In the genomic region with DNA sequence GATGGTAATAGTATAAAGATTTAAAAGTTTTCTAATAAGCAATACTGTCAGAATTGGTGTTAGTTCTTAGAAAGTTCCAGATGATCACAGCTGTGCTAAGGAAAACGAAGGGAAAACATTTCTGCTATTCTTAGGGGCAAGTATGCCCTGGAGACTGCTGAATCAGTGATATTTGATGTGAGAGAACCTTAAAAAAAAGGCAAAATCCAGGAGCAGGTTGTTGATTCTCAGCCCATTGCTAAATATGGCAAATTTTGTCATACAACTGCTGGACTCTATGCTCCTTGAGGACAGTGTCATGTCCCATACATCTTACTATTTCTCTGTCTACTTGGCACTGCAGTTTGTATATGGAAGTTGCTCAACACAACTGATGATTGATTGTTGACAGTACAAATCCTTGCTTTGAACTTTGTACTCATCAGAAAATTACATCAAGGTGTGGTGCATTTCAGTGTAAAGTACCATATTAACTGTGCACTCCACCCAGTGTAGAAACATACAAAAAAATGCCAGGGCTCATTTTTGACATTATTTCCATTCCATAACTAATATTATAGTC, we compare ENCODE assay signal across 16 cellular contexts. TPM values are rescaled to one million over a fixed set of nuclear protein-coding genes. Genes with fewer than 3 reads are reported as not detected.
DNase-seq lines count a peak whose midpoint lies in the region; ATAC-seq, FAIRE-seq and TF ChIP-seq lines count a peak whose summit lies in the region.
"Had no signal": no experiment of that assay in that cellular context is flagged by ENCODE, and none has a peak within 500 bp of the region (broad histone marks: within the 10 kb centered on the region; RNA-seq: fewer than 3 reads in every experiment).

No MANE protein-coding gene starts in this region.

- no peaks in the 10 kb centered on the region for H3K4me1 Mint-ChIP-seq in GM23338
- H3K4me1 Mint-ChIP-seq: CD4-positive, CD25-positive, alpha-beta regulatory T cell had no signal

- TF ChIP-seq RAD21 in A549 (conservative IDR thresholded peaks at IDR 0.05 in 1 of 2, IDR thresholded peaks at IDR 0.05 in 1 of 2) = no peak

- H3K4me3 Mint-ChIP-seq in GM23338 = no peak overlapping the region
- H3K4me3 Mint-ChIP-seq: CD4-positive, CD25-positive, alpha-beta regulatory T cell had no signal

- H3K4me2 ChIP-seq in A549 = no peak overlapping the region
- H3K4me2 ChIP-seq in keratinocyte (ENCODE audit: control insufficient read depth, extremely low read depth, insufficient read depth, low read depth, low read length) = no peak overlapping the region
- H3K4me2 ChIP-seq in GM23338 = no peak overlapping the region
- H3K4me2 ChIP-seq: BLaER1 had no signal

- no peak overlapping the region for H3K9ac ChIP-seq in keratinocyte (ENCODE audit: control insufficient read depth, extremely low read depth, insufficient read depth, low read length)
- H3K9ac ChIP-seq: BLaER1 had no signal

- DNase-seq in A549 (ENCODE audit: low read depth in 1 of 2, low spot score in 1 of 2) (peak in 1 of 2 experiments; percentile 58), bronchial epithelial cell (ENCODE audit: low read depth) (peak; percentile 56), keratinocyte (ENCODE audit: low read depth, low spot score) (no peak), right lobe of liver (no peak), activated T-cell treated with anti-CD3 and anti-CD28 coated beads for 4 hours (no peak), GM23338 (ENCODE audit: low spot score) (no peak), NCI-H82 (lab: John Stamatoyannopoulos, UW) (no peak), NCI-H2081 (lab: John Stamatoyannopoulos, UW) (no peak)
- DNase-seq: AML-193; CD4-positive, CD25-positive, alpha-beta regulatory T cell had no signal

- H3K27me3 Mint-ChIP-seq in GM23338 (ENCODE audit: insufficient read depth, low read depth, poor library complexity) = no peaks in the 10 kb centered on the region

- no peaks in the 10 kb centered on the region for H3K79me2 ChIP-seq in keratinocyte (ENCODE audit: control insufficient read depth, insufficient read depth, low read length)
- no peaks in the 10 kb centered on the region for H3K79me2 ChIP-seq in GM23338 (replicated peaks; ENCODE audit: insufficient read depth)

- TF ChIP-seq CTCF in A549 (IDR thresholded peaks at IDR 0.05) (no peak), bronchial epithelial cell (IDR thresholded peaks at IDR 0.05; ENCODE audit: insufficient read depth, low read length, severe bottlenecking) (no peak), keratinocyte (optimal IDR thresholded peaks at IDR 0.05 in 1 of 3, IDR thresholded peaks at IDR 0.05 in 1 of 3, conservative IDR thresholded peaks at IDR 0.05 in 1 of 3; ENCODE audit: extremely low read depth in 1 of 3, insufficient read depth in 2 of 3, low read length in 3 of 3) (no peak), right lobe of liver (IDR thresholded peaks at IDR 0.05) (no peak), GM23338 (conservative IDR thresholded peaks at IDR 0.05; ENCODE audit: low read depth in 2 of 2) (no peak)

- intact Hi-C loops in right lobe of liver (cut with DNase I) = no loop called here

- ATAC-seq in A549 = no peak; a peak in 1 of 6 replicates
- ATAC-seq in right lobe of liver = peak in 3 of 4 donors; percentile 13 to 65 (median 61)
- ATAC-seq in GM23338 = no peak

- H2AFZ ChIP-seq in keratinocyte (ENCODE audit: control insufficient read depth, low read length) = no peak overlapping the region
- no peak overlapping the region for H2AFZ ChIP-seq in GM23338

- H3K9me3 Mint-ChIP-seq in GM23338 = peaks cover 23% of the 10 kb centered on the region; the same call in 2 of the 3 replicates

- H3K4me3 ChIP-seq in A549 (no peak overlapping the region), bronchial epithelial cell (ENCODE audit: low read depth, low read length) (no peak overlapping the region), keratinocyte (ENCODE audit: control insufficient read depth in 2 of 3, extremely low read depth in 1 of 3, insufficient read depth in 2 of 3, low read depth in 1 of 3, low read length in 3 of 3) (no peak overlapping the region), right lobe of liver (no peak overlapping the region), GM23338 (no peak overlapping the region)
- H3K4me3 ChIP-seq: BLaER1 had no signal

- WGBS in A549 (ENCODE audit: missing lambda C conversion rate) = 17% methylated on average over 1 of the region's 1 CpG
- 0% methylated on average over 1 of the region's 1 CpG for WGBS in right lobe of liver (ENCODE audit: insufficient coverage, low coverage, low lambda C conversion rate, missing lambda C conversion rate)

- TF ChIP-seq EP300 in A549 (IDR thresholded peaks at IDR 0.05) = no peak

- peaks cover 6% of the 10 kb centered on the region; the same call in 1 of the 2 replicates for H3K9me2 ChIP-seq in GM23338 (ENCODE audit: insufficient read depth)

- H3K4me1 ChIP-seq in A549 (peaks cover 6% of the 10 kb centered on the region; the same call in 1 of the 3 replicates), keratinocyte (ENCODE audit: control insufficient read depth, extremely low read depth, insufficient read depth, low read length) (peaks cover 2% of the 10 kb centered on the region), right lobe of liver (no peaks in the 10 kb centered on the region), GM23338 (ENCODE audit: insufficient read depth) (no peaks in the 10 kb centered on the region)
- H3K4me1 ChIP-seq: BLaER1 had no signal

- peak; percentile 43 for FAIRE-seq in A549 (lab: Jason Lieb, UNC)
- no peak for FAIRE-seq in bronchial epithelial cell (lab: Jason Lieb, UNC)
- peak; percentile 43 for FAIRE-seq in keratinocyte (lab: Jason Lieb, UNC)
- FAIRE-seq: GM18507, H54 had no signal

- CTCF ChIA-PET in A549 (lab: Yijun Ruan, JAX) = interaction anchor here (0.6 kb wide), 1 partner anchor 129 kb away, joined by 3 read pairs; no protein-coding TSS in a partner anchor

- H4K20me1 ChIP-seq in keratinocyte (ENCODE audit: control insufficient read depth, extremely low read depth, insufficient read depth, low read length) (no peaks in the 10 kb centered on the region), GM23338 (replicated peaks; ENCODE audit: insufficient read depth) (no peaks in the 10 kb centered on the region)
- H4K20me1 ChIP-seq: BLaER1 had no signal

- H3K27ac Mint-ChIP-seq in GM23338 = no peak overlapping the region
- H3K27ac Mint-ChIP-seq: CD4-positive, CD25-positive, alpha-beta regulatory T cell had no signal

- TF ChIP-seq POLR2A in A549 (IDR thresholded peaks at IDR 0.05; ENCODE audit: low read length) = no peak
- TF ChIP-seq POLR2A in right lobe of liver (IDR thresholded peaks at IDR 0.05) = no peak

- peaks cover 25% of the 10 kb centered on the region for H3K9me3 ChIP-seq in A549
- no peaks in the 10 kb centered on the region for H3K9me3 ChIP-seq in keratinocyte (ENCODE audit: control insufficient read depth, low read depth, low read length)
- no peaks in the 10 kb centered on the region for H3K9me3 ChIP-seq in right lobe of liver

- no peaks in the 10 kb centered on the region for H3K36me3 ChIP-seq in bronchial epithelial cell (ENCODE audit: control insufficient read depth, insufficient read depth, low read length)
- no peaks in the 10 kb centered on the region for H3K36me3 ChIP-seq in keratinocyte (ENCODE audit: control insufficient read depth in 2 of 2, extremely low read depth in 1 of 2, insufficient read depth in 2 of 2, low read length in 2 of 2)
- no peaks in the 10 kb centered on the region for H3K36me3 ChIP-seq in right lobe of liver
- H3K36me3 ChIP-seq in GM23338 (ENCODE audit: insufficient read depth) = 0 out of 2 replicates have a peak, but pooled peaks cover 5% of the 10 kb centered on the region
- H3K36me3 ChIP-seq: BLaER1 had no signal

- dilution Hi-C loops in keratinocyte (cut with MboI; ENCODE audit: extremely low pct_ligation_motif_present, low sequenced_read_pairs) = no loop called here

- H3K9me1 ChIP-seq in keratinocyte (ENCODE audit: control insufficient read depth, extremely low read depth, insufficient read depth, low read length) = no peaks in the 10 kb centered on the region

- POLR2A ChIA-PET in A549 (lab: Yijun Ruan, JAX) = no interaction called here

- H3K27ac ChIP-seq in A549 = no peak overlapping the region
- H3K27ac ChIP-seq in keratinocyte (ENCODE audit: control insufficient read depth, insufficient read depth, low read length) = no peak overlapping the region
- no peak overlapping the region for H3K27ac ChIP-seq in right lobe of liver
- H3K27ac ChIP-seq in GM23338 (ENCODE audit: low read depth) = no peak overlapping the region
- H3K27ac ChIP-seq: 22Rv1, BLaER1, HL-60 had no signal

- no peaks in the 10 kb centered on the region for H3K36me3 Mint-ChIP-seq in GM23338 (ENCODE audit: low read depth)
- H3K36me3 Mint-ChIP-seq: CD4-positive, CD25-positive, alpha-beta regulatory T cell had no signal

- H3F3A ChIP-seq in GM23338 (replicated peaks; ENCODE audit: low read depth) = no peaks in the 10 kb centered on the region

- H3K27me3 ChIP-seq in bronchial epithelial cell (ENCODE audit: control insufficient read depth, insufficient read depth, low read length) (no peaks in the 10 kb centered on the region), keratinocyte (ENCODE audit: control insufficient read depth, extremely low read depth, insufficient read depth, low read length) (no peaks in the 10 kb centered on the region), right lobe of liver (no peaks in the 10 kb centered on the region), GM23338 (ENCODE audit: insufficient read depth) (no peaks in the 10 kb centered on the region)
- H3K27me3 ChIP-seq: BLaER1 had no signal

RNA-seq across cellular contexts. Expression of gene CRCT1, which starts 10.9 kb away (rescaled TPM):
- polyA plus RNA-seq in A549 (2011; rRNA removed) (0.47 and 0.50 TPM in 2 replicates), A549 (2017; fragmentation: RNase III; extraction: RNeasy Plus Mini Kit Qiagen cat#74134 plus additional on column Dnase treatment) (0.14 TPM in 1 of 3 replicates, not detected in the others), keratinocyte (6.4 to 11.4 TPM (median 9.0 TPM) in 3 replicates), GM23338 (2016; fragmentation: Nextera tagmentation; extraction: Ambion mirVana) (not detected in 2 replicates)
- 0.61 and 0.78 TPM in 2 replicates for polyA plus RNA-seq in A549 (2012; cell fraction: cytosol; rRNA removed)
- polyA plus RNA-seq in A549 (2012; cell fraction: nucleus; rRNA removed) = 0.52 and 1.6 TPM in 2 replicates
- 0.44 TPM in 1 of 2 replicates, not detected in the other for polyA minus RNA-seq in A549 (2011; rRNA and poly(A)+ RNA removed)
- total RNA-seq in bronchial epithelial cell (4.7 and 7.6 TPM in 2 replicates), right lobe of liver (not detected)
- 218 TPM for polyA plus RNA-seq in keratinocyte (2011; ENCODE audit: low read depth)
- 8.1 and 10.9 TPM in 2 replicates for polyA plus RNA-seq in keratinocyte (2011; cell fraction: cytosol; rRNA removed)
- polyA plus RNA-seq in keratinocyte (2011; cell fraction: nucleus; rRNA removed) = 7.9 and 11.6 TPM in 2 replicates
- 23.0 and 2,288 TPM in 2 replicates for polyA plus RNA-seq in keratinocyte (2012; ENCODE audit: low replicate concordance)
- polyA minus RNA-seq in keratinocyte = 0.89 to 2.3 TPM (median 1.4 TPM) in 3 replicates
- 16.9 TPM for polyA minus RNA-seq in keratinocyte (2011; cell fraction: cytosol; rRNA and poly(A)+ RNA removed)
- polyA minus RNA-seq in keratinocyte (2011; cell fraction: nucleus; rRNA and poly(A)+ RNA removed) = 2.3 and 10.0 TPM in 2 replicates
- total RNA-seq in GM23338 (2014; rRNA removed; shearing (Covaris generic)) = not detected in 2 replicates
- total RNA-seq: CD4-positive, CD25-positive, alpha-beta regulatory T cell; Daoy had no signal
- polyA plus RNA-seq: CD4-positive, CD25-positive, alpha-beta regulatory T cell had no signal

RNA-seq across cellular contexts. Expression of gene LCE5A, which starts 14.6 kb away (rescaled TPM):
- polyA plus RNA-seq in A549 (2011; rRNA removed) (not detected in 2 replicates), A549 (2017; fragmentation: RNase III; extraction: RNeasy Plus Mini Kit Qiagen cat#74134 plus additional on column Dnase treatment) (not detected in 3 replicates), keratinocyte (not detected in 3 replicates), GM23338 (2016; fragmentation: Nextera tagmentation; extraction: Ambion mirVana) (not detected in 2 replicates)
- not detected in 2 replicates for polyA plus RNA-seq in A549 (2012; cell fraction: cytosol; rRNA removed)
- 0.17 TPM in 1 of 2 replicates, not detected in the other for polyA plus RNA-seq in A549 (2012; cell fraction: nucleus; rRNA removed)
- polyA minus RNA-seq in A549 (2011; rRNA and poly(A)+ RNA removed) = not detected in 2 replicates
- total RNA-seq in bronchial epithelial cell (not detected in 2 replicates), right lobe of liver (not detected)
- polyA plus RNA-seq in keratinocyte (2011; ENCODE audit: low read depth) = not detected
- polyA plus RNA-seq in keratinocyte (2011; cell fraction: cytosol; rRNA removed) = not detected in 2 replicates
- not detected in 2 replicates for polyA plus RNA-seq in keratinocyte (2011; cell fraction: nucleus; rRNA removed)
- 1.0 TPM in 1 of 2 replicates, not detected in the other for polyA plus RNA-seq in keratinocyte (2012; ENCODE audit: low replicate concordance)
- not detected in 3 replicates for polyA minus RNA-seq in keratinocyte
- not detected for polyA minus RNA-seq in keratinocyte (2011; cell fraction: cytosol; rRNA and poly(A)+ RNA removed)
- polyA minus RNA-seq in keratinocyte (2011; cell fraction: nucleus; rRNA and poly(A)+ RNA removed) = not detected in 2 replicates
- total RNA-seq in GM23338 (2014; rRNA removed; shearing (Covaris generic)) = not detected in 2 replicates
- total RNA-seq: CD4-positive, CD25-positive, alpha-beta regulatory T cell; Daoy had no signal
- polyA plus RNA-seq: CD4-positive, CD25-positive, alpha-beta regulatory T cell had no signal

RNA-seq across cellular contexts. Expression of gene LCE3E, which starts 41.4 kb away (rescaled TPM):
- polyA plus RNA-seq in A549 (2011; rRNA removed) (not detected in 2 replicates), A549 (2017; fragmentation: RNase III; extraction: RNeasy Plus Mini Kit Qiagen cat#74134 plus additional on column Dnase treatment) (not detected in 3 replicates), keratinocyte (0.48 to 2.8 TPM (median 2.2 TPM) in 3 replicates), GM23338 (2016; fragmentation: Nextera tagmentation; extraction: Ambion mirVana) (not detected in 2 replicates)
- not detected in 2 replicates for polyA plus RNA-seq in A549 (2012; cell fraction: cytosol; rRNA removed)
- not detected in 2 replicates for polyA plus RNA-seq in A549 (2012; cell fraction: nucleus; rRNA removed)
- 0.83 TPM in 1 of 2 replicates, not detected in the other for polyA minus RNA-seq in A549 (2011; rRNA and poly(A)+ RNA removed)
- total RNA-seq in bronchial epithelial cell (not detected in 2 replicates), right lobe of liver (not detected)
- polyA plus RNA-seq in keratinocyte (2011; ENCODE audit: low read depth) = 112 TPM
- polyA plus RNA-seq in keratinocyte (2011; cell fraction: cytosol; rRNA removed) = 1.3 and 3.0 TPM in 2 replicates
- 0.85 and 3.4 TPM in 2 replicates for polyA plus RNA-seq in keratinocyte (2011; cell fraction: nucleus; rRNA removed)
- 3.4 and 818 TPM in 2 replicates for polyA plus RNA-seq in keratinocyte (2012; ENCODE audit: low replicate concordance)
- polyA minus RNA-seq in keratinocyte = 0.42 to 0.62 TPM in 2 of 3 replicates, not detected in the other
- polyA minus RNA-seq in keratinocyte (2011; cell fraction: cytosol; rRNA and poly(A)+ RNA removed) = not detected
- polyA minus RNA-seq in keratinocyte (2011; cell fraction: nucleus; rRNA and poly(A)+ RNA removed) = 1.2 and 5.8 TPM in 2 replicates
- not detected in 2 replicates for total RNA-seq in GM23338 (2014; rRNA removed; shearing (Covaris generic))
- total RNA-seq: CD4-positive, CD25-positive, alpha-beta regulatory T cell; Daoy had no signal
- polyA plus RNA-seq: CD4-positive, CD25-positive, alpha-beta regulatory T cell had no signal

RNA-seq across cellular contexts. Expression of gene LCE3D, which starts 55.2 kb away (rescaled TPM):
- polyA plus RNA-seq in A549 (2011; rRNA removed) = 0.23 and 0.36 TPM in 2 replicates
- 0.32 and 0.74 TPM in 2 replicates for polyA plus RNA-seq in A549 (2012; cell fraction: cytosol; rRNA removed)
- 0.38 and 0.62 TPM in 2 replicates for polyA plus RNA-seq in A549 (2012; cell fraction: nucleus; rRNA removed)
- 0.18 to 0.39 TPM (median 0.18 TPM) in 3 replicates for polyA plus RNA-seq in A549 (2017; fragmentation: RNase III; extraction: RNeasy Plus Mini Kit Qiagen cat#74134 plus additional on column Dnase treatment)
- not detected in 2 replicates for polyA minus RNA-seq in A549 (2011; rRNA and poly(A)+ RNA removed)
- 0.38 and 0.79 TPM in 2 replicates for total RNA-seq in bronchial epithelial cell
- polyA plus RNA-seq in keratinocyte = 1.2 to 9.1 TPM (median 4.4 TPM) in 3 replicates
- 403 TPM for polyA plus RNA-seq in keratinocyte (2011; ENCODE audit: low read depth)
- polyA plus RNA-seq in keratinocyte (2011; cell fraction: cytosol; rRNA removed) = 3.9 and 9.9 TPM in 2 replicates
- 3.2 and 9.0 TPM in 2 replicates for polyA plus RNA-seq in keratinocyte (2011; cell fraction: nucleus; rRNA removed)
- 12.9 and 3,515 TPM in 2 replicates for polyA plus RNA-seq in keratinocyte (2012; ENCODE audit: low replicate concordance)
- 1.1 to 1.2 TPM in 2 of 3 replicates, not detected in the other for polyA minus RNA-seq in keratinocyte
- not detected for polyA minus RNA-seq in keratinocyte (2011; cell fraction: cytosol; rRNA and poly(A)+ RNA removed)
- 2.0 and 8.4 TPM in 2 replicates for polyA minus RNA-seq in keratinocyte (2011; cell fraction: nucleus; rRNA and poly(A)+ RNA removed)
- not detected for total RNA-seq in right lobe of liver
- total RNA-seq in GM23338 (2014; rRNA removed; shearing (Covaris generic)) = not detected in 2 replicates
- 0.52 TPM in 1 of 2 replicates, not detected in the other for polyA plus RNA-seq in GM23338 (2016; fragmentation: Nextera tagmentation; extraction: Ambion mirVana)
- total RNA-seq: CD4-positive, CD25-positive, alpha-beta regulatory T cell; Daoy had no signal
- polyA plus RNA-seq: CD4-positive, CD25-positive, alpha-beta regulatory T cell had no signal

Comparison
In these comparisons a context has a peak if more than half of its experiments do, and no peak if none do; other contexts are left out.
1. ATAC-seq: peak in right lobe of liver (3 of 4); none in A549 (0 of 2) and GM23338 (single experiment).